8 cellular contexts compared by ENCODE assay signal in genomic region chr18:77131652-77132368, GRCh38. TPM values are rescaled to one million over a fixed set of nuclear protein-coding genes. Genes with fewer than 3 reads are reported as not detected.
A peak's percentile ranks its signal among the peaks of the same experiment; 100 is the strongest.
DNase-seq lines count a peak whose midpoint lies in the region; ATAC-seq and TF ChIP-seq lines count a peak whose summit lies in the region.

No MANE protein-coding gene starts in this region.

- H3K27me3 ChIP-seq in colonic mucosa (no peaks in the 10 kb centered on the region), lower lobe of right lung (ENCODE audit: low read depth) (peaks cover 4% of the 10 kb centered on the region), suprapubic skin (no peaks in the 10 kb centered on the region)

- no peak for TF ChIP-seq POLR2A in suprapubic skin (IDR thresholded peaks at IDR 0.05)

- no peak for TF ChIP-seq EP300 in suprapubic skin (IDR thresholded peaks at IDR 0.05)

- H3K9me3 ChIP-seq in colonic mucosa, result no peaks in the 10 kb centered on the region
- no peaks in the 10 kb centered on the region for H3K9me3 ChIP-seq in lower lobe of right lung
- no peaks in the 10 kb centered on the region for H3K9me3 ChIP-seq in suprapubic skin

- H3K4me3 ChIP-seq in colonic mucosa (peak overlapping the region; percentile 91), lower lobe of right lung (peak overlapping the region; percentile 92), suprapubic skin (peak overlapping the region; percentile 99)

- WGBS in suprapubic skin, result 5% methylated on average over 8 of the region's 76 CpGs

- peaks cover 12% of the 10 kb centered on the region for H3K4me1 ChIP-seq in colonic mucosa
- H3K4me1 ChIP-seq in lower lobe of right lung, result peaks cover 47% of the 10 kb centered on the region
- H3K4me1 ChIP-seq in suprapubic skin, result peaks cover 66% of the 10 kb centered on the region

- TF ChIP-seq CTCF in colonic mucosa (IDR thresholded peaks at IDR 0.05), result no peak
- TF ChIP-seq CTCF in lower lobe of right lung (IDR thresholded peaks at IDR 0.05), result no peak
- TF ChIP-seq CTCF in suprapubic skin (IDR thresholded peaks at IDR 0.05), result no peak

- peak; percentile 43 for DNase-seq in COR-L47 (lab: John Stamatoyannopoulos, UW)
- peak; percentile 16 to 50 for DNase-seq in SW 1271 (lab: John Stamatoyannopoulos, UW)
- peak; percentile 84 for DNase-seq in colonic mucosa
- DNase-seq in lower lobe of right lung, result peak; percentile 80
- peak; percentile 86 to 87 for DNase-seq in suprapubic skin (ENCODE audit: low spot score in 2 of 2)
- DNase-seq in A172 (ENCODE audit: low spot score), result no peak

- ATAC-seq in GM19397 (IDR thresholded peaks at IDR 0.05; ENCODE audit: unreplicated experiment) (peak; percentile 64), HG03442 (IDR thresholded peaks at IDR 0.05; ENCODE audit: unreplicated experiment) (peak; percentile 50), lower lobe of right lung (peak; percentile 85 to 86)

- no peaks in the 10 kb centered on the region for H3K36me3 ChIP-seq in colonic mucosa
- H3K36me3 ChIP-seq in lower lobe of right lung, result no peaks in the 10 kb centered on the region
- H3K36me3 ChIP-seq in suprapubic skin, result no peaks in the 10 kb centered on the region

- intact Hi-C loops in colonic mucosa (cut with DNase I), result no loop called here
- intact Hi-C loops in lower lobe of right lung (cut with DNase I), result no loop called here

- H3K27ac ChIP-seq in colonic mucosa (peak overlapping the region; percentile 97), lower lobe of right lung (peak overlapping the region; percentile 99), suprapubic skin (peak overlapping the region; percentile 97)

- H3K9ac ChIP-seq in colonic mucosa (ENCODE audit: low read depth in 2 of 2, low read length in 2 of 2), result peak overlapping the region; percentile 94 to 95

RNA-seq across cellular contexts. Expression of gene MBP, which starts 0.8 kb away (rescaled TPM):
- total RNA-seq in colonic mucosa (10 to 100 TPM; 43.0 to 65.8 TPM), lower lobe of right lung (90.6 TPM), suprapubic skin (100 to 1,000 TPM in 1 of 4 donors, 10 to 100 TPM in 3; 37.0 to 100 (median 69.3) TPM)
- total RNA-seq in A172 (2014; rRNA removed; shearing (Covaris generic)), result not detected in 2 replicates

Comparison
In these comparisons a context has a peak if more than half of its experiments do, and no peak if none do; other contexts are left out.
1. RNA of gene MBP, which starts 0.8 kb away (total RNA-seq): 90.6 TPM in lower lobe of right lung (single experiment), 37.0 to 100 TPM in suprapubic skin and 43.0 to 65.8 TPM in colonic mucosa; not detected in A172; every median in the first group is over 10 times any median in the second.
2. Peak in every context shown above with its lines, with median percentiles within 50 percentile points of each other: ATAC-seq, H3K27ac ChIP-seq and H3K4me3 ChIP-seq.